Comparison of ENCODE assay signal across 1 cellular context in the genomic region with DNA sequence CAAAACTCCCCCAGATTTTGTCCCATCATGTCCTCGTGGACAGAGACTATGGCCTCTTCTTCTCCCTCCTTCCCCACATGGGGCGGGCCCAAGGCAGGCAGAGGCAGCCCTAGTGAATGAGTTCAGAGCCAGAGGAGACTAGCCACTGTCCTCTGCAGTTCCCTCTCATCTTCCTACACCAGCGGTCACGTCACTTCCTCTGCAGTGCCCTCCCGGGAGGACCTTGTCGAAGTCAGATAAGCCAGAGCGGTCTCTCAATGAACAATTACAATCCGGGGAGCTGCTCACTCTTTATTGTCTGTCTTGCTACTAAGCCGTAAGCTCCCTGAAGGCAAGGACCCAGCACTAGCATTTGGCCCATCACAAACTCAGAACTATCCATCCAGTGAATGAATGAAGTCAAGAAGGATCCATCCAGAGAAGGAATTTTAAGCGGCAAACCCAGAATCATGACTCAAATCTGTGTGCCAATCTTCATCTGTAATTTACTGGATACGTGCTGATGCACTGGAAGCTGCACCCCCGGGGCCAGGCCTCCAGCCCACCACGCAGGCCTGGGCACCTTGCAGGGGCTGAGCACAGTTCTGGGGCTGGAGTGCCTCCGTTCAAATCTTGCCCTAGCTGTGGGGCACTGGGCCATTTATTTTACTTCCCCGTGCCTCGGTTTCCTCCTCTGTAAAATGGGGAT.
TF ChIP-seq lines count a peak whose summit lies in the region.

No MANE protein-coding gene starts in this region.

TF ChIP-seq in WTC11, 78 proteins besides CTCF, POLR2A, EP300 and RAD21 (continued from another document):
- TF ChIP-seq, protein P1, sequence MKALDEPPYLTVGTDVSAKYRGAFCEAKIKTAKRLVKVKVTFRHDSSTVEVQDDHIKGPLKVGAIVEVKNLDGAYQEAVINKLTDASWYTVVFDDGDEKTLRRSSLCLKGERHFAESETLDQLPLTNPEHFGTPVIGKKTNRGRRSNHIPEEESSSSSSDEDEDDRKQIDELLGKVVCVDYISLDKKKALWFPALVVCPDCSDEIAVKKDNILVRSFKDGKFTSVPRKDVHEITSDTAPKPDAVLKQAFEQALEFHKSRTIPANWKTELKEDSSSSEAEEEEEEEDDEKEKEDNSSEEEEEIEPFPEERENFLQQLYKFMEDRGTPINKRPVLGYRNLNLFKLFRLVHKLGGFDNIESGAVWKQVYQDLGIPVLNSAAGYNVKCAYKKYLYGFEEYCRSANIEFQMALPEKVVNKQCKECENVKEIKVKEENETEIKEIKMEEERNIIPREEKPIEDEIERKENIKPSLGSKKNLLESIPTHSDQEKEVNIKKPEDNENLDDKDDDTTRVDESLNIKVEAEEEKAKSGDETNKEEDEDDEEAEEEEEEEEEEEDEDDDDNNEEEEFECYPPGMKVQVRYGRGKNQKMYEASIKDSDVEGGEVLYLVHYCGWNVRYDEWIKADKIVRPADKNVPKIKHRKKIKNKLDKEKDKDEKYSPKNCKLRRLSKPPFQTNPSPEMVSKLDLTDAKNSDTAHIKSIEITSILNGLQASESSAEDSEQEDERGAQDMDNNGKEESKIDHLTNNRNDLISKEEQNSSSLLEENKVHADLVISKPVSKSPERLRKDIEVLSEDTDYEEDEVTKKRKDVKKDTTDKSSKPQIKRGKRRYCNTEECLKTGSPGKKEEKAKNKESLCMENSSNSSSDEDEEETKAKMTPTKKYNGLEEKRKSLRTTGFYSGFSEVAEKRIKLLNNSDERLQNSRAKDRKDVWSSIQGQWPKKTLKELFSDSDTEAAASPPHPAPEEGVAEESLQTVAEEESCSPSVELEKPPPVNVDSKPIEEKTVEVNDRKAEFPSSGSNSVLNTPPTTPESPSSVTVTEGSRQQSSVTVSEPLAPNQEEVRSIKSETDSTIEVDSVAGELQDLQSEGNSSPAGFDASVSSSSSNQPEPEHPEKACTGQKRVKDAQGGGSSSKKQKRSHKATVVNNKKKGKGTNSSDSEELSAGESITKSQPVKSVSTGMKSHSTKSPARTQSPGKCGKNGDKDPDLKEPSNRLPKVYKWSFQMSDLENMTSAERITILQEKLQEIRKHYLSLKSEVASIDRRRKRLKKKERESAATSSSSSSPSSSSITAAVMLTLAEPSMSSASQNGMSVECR (CRISPR knock-in tag; IDR thresholded peaks at IDR 0.05; ENCODE audit: borderline replicate concordance), result no peak
- TF ChIP-seq ZNF416 (CRISPR knock-in tag; IDR thresholded peaks at IDR 0.05) (no peak), ZNF138 (CRISPR knock-in tag; conservative IDR thresholded peaks at IDR 0.05) (no peak), RORB (CRISPR knock-in tag; IDR thresholded peaks at IDR 0.05) (no peak), CBFB (CRISPR knock-in tag; IDR thresholded peaks at IDR 0.05; ENCODE audit: low read depth) (no peak), TCF7 (CRISPR knock-in tag; IDR thresholded peaks at IDR 0.05; ENCODE audit: low read depth) (no peak), NFYB (CRISPR knock-in tag; conservative IDR thresholded peaks at IDR 0.05; ENCODE audit: low read depth) (no peak), JAZF1 (CRISPR knock-in tag; IDR thresholded peaks at IDR 0.05) (no peak), KAT7 (CRISPR knock-in tag; IDR thresholded peaks at IDR 0.05; ENCODE audit: borderline replicate concordance) (no peak), ATF3 (CRISPR knock-in tag; conservative IDR thresholded peaks at IDR 0.05) (no peak), ZNF671 (CRISPR knock-in tag; IDR thresholded peaks at IDR 0.05) (no peak), MXD4 (CRISPR knock-in tag; IDR thresholded peaks at IDR 0.05; ENCODE audit: borderline replicate concordance) (no peak)
- TF ChIP-seq, protein P2, sequence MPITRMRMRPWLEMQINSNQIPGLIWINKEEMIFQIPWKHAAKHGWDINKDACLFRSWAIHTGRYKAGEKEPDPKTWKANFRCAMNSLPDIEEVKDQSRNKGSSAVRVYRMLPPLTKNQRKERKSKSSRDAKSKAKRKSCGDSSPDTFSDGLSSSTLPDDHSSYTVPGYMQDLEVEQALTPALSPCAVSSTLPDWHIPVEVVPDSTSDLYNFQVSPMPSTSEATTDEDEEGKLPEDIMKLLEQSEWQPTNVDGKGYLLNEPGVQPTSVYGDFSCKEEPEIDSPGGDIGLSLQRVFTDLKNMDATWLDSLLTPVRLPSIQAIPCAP (CRISPR knock-in tag; IDR thresholded peaks at IDR 0.05), result no peak
- TF ChIP-seq, protein P3, sequence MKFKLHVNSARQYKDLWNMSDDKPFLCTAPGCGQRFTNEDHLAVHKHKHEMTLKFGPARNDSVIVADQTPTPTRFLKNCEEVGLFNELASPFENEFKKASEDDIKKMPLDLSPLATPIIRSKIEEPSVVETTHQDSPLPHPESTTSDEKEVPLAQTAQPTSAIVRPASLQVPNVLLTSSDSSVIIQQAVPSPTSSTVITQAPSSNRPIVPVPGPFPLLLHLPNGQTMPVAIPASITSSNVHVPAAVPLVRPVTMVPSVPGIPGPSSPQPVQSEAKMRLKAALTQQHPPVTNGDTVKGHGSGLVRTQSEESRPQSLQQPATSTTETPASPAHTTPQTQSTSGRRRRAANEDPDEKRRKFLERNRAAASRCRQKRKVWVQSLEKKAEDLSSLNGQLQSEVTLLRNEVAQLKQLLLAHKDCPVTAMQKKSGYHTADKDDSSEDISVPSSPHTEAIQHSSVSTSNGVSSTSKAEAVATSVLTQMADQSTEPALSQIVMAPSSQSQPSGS (CRISPR knock-in tag; IDR thresholded peaks at IDR 0.05; ENCODE audit: borderline replicate concordance, low read depth), result no peak
- TF ChIP-seq, protein P4, sequence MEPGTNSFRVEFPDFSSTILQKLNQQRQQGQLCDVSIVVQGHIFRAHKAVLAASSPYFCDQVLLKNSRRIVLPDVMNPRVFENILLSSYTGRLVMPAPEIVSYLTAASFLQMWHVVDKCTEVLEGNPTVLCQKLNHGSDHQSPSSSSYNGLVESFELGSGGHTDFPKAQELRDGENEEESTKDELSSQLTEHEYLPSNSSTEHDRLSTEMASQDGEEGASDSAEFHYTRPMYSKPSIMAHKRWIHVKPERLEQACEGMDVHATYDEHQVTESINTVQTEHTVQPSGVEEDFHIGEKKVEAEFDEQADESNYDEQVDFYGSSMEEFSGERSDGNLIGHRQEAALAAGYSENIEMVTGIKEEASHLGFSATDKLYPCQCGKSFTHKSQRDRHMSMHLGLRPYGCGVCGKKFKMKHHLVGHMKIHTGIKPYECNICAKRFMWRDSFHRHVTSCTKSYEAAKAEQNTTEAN (CRISPR knock-in tag; IDR thresholded peaks at IDR 0.05), result no peak
